Comparison of ENCODE assay signal across 23 cellular contexts in genomic region chr2:214604861-214605260, GRCh38.
DNase-seq lines count a peak whose midpoint lies in the region; ATAC-seq and TF ChIP-seq lines count a peak whose summit lies in the region.
"Had no signal": no experiment of that assay in that cellular context is flagged by ENCODE, and none has a peak within 500 bp of the region (broad histone marks: within the 10 kb centered on the region; RNA-seq: fewer than 3 reads in every experiment).

No MANE protein-coding gene starts in this region.

- no peak overlapping the region for H3K27ac Mint-ChIP-seq in activated CD4-positive, alpha-beta T cell treated with anti-CD3 and anti-CD28 coated beads for 36 hours
- H3K27ac Mint-ChIP-seq: activated naive CD8-positive, alpha-beta T cell treated with anti-CD3 and anti-CD28 coated beads for 36 hours; CD4-positive, CD25-positive, alpha-beta regulatory T cell; natural killer cell; T-helper 17 cell had no signal

- peaks cover 3% of the 10 kb centered on the region for H3K27me3 Mint-ChIP-seq in activated CD4-positive, alpha-beta T cell treated with anti-CD3 and anti-CD28 coated beads for 36 hours
- H3K27me3 Mint-ChIP-seq: activated naive CD8-positive, alpha-beta T cell treated with anti-CD3 and anti-CD28 coated beads for 36 hours; T-helper 17 cell had no signal

- no peaks in the 10 kb centered on the region for H3K36me3 ChIP-seq in SJSA1
- H3K36me3 ChIP-seq: heart left ventricle, vagina had no signal

- no peak overlapping the region for H3K4me3 Mint-ChIP-seq in activated CD4-positive, alpha-beta T cell treated with anti-CD3 and anti-CD28 coated beads for 36 hours
- H3K4me3 Mint-ChIP-seq: activated naive CD8-positive, alpha-beta T cell treated with anti-CD3 and anti-CD28 coated beads for 36 hours; CD4-positive, CD25-positive, alpha-beta regulatory T cell; natural killer cell; T-helper 17 cell had no signal

- H3K9me3 ChIP-seq in SJSA1 (replicated peaks) = no peaks in the 10 kb centered on the region; the same call in 1 of the 2 replicates
- H3K9me3 ChIP-seq: heart left ventricle, vagina had no signal

- H3K9me3 Mint-ChIP-seq in activated CD4-positive, alpha-beta T cell treated with anti-CD3 and anti-CD28 coated beads for 36 hours (ENCODE audit: low read depth) = no peaks in the 10 kb centered on the region
- H3K9me3 Mint-ChIP-seq: activated naive CD8-positive, alpha-beta T cell treated with anti-CD3 and anti-CD28 coated beads for 36 hours had no signal

- H3K4me3 ChIP-seq in SJSA1 (no peak overlapping the region), fibroblast of villous mesenchyme (ENCODE audit: low read depth, low read length) (no peak overlapping the region)
- H3K4me3 ChIP-seq: heart left ventricle, smooth muscle cell, vagina had no signal

- DNase-seq in GM03348 (ENCODE audit: low spot score) = peak; percentile 20
- DNase-seq in SJSA1 (ENCODE audit: low read depth in 1 of 2, low spot score in 2 of 2) = peak; percentile 43 to 92
- DNase-seq in fibroblast of villous mesenchyme (ENCODE audit: low read depth) = peak; percentile 23
- no peak for DNase-seq in activated CD4-positive, alpha-beta T cell treated with anti-CD3 and anti-CD28 coated beads for 36 hours
- no peak for DNase-seq in activated effector memory CD4-positive, alpha-beta T cell treated with Interleukin-2 at 50 U/mL for 16 hours
- no peak for DNase-seq in DMS153 treated with DMSO at 0.1 percent for 48 hours (lab: John Stamatoyannopoulos, UW; ENCODE audit: unreplicated experiment)
- DNase-seq: activated CD4-positive, CD25-positive, alpha-beta regulatory T cell; activated naive CD8-positive, alpha-beta T cell treated with anti-CD3 and anti-CD28 coated beads for 36 hours; CD4-positive, CD25-positive, alpha-beta regulatory T cell; DND-41; heart left ventricle; Karpas-422; natural killer cell; NCI-H1417; NCI-H526 treated with DMSO at 0.1 percent for 48 hours; posterior cingulate gyrus; SHP77; stimulated activated CD4-positive, alpha-beta T cell treated with anti-CD3 and anti-CD28 coated beads, Interleukin-4, amount 100 ng/mL, for 4 hours; T-helper 17 cell had no signal

- POLR2A ChIA-PET in activated CD4-positive, alpha-beta T cell treated with anti-CD3 and anti-CD28 coated beads for 36 hours (lab: Charles Lee) = no interaction called here

- intact Hi-C loops in activated CD4-positive, alpha-beta T cell treated with anti-CD3 and anti-CD28 coated beads for 36 hours (cut with DNase I, micrococcal nuclease) = no loop called here

- H3K4me1 ChIP-seq in SJSA1 (replicated peaks) = peaks cover 5% of the 10 kb centered on the region
- H3K4me1 ChIP-seq: heart left ventricle, vagina had no signal

- H3K36me3 Mint-ChIP-seq in activated CD4-positive, alpha-beta T cell treated with anti-CD3 and anti-CD28 coated beads for 36 hours (ENCODE audit: low read depth) = no peaks in the 10 kb centered on the region
- H3K36me3 Mint-ChIP-seq: activated naive CD8-positive, alpha-beta T cell treated with anti-CD3 and anti-CD28 coated beads for 36 hours; CD4-positive, CD25-positive, alpha-beta regulatory T cell; natural killer cell had no signal

- ATAC-seq in activated CD4-positive, alpha-beta T cell treated with anti-CD3 and anti-CD28 coated beads for 36 hours = no peak
- ATAC-seq in GM19023 (IDR thresholded peaks at IDR 0.05; ENCODE audit: unreplicated experiment) = no peak
- ATAC-seq: esophagus mucosa, heart left ventricle, natural killer cell, T-helper 17 cell had no signal

- H3K27ac ChIP-seq in SJSA1 = no peak overlapping the region
- H3K27ac ChIP-seq: heart left ventricle, vagina had no signal

- CTCF ChIA-PET in activated CD4-positive, alpha-beta T cell treated with anti-CD3 and anti-CD28 coated beads for 36 hours (lab: Charles Lee) = no interaction called here

- H3K4me1 Mint-ChIP-seq in activated CD4-positive, alpha-beta T cell treated with anti-CD3 and anti-CD28 coated beads for 36 hours = no peaks in the 10 kb centered on the region
- H3K4me1 Mint-ChIP-seq: activated naive CD8-positive, alpha-beta T cell treated with anti-CD3 and anti-CD28 coated beads for 36 hours; CD4-positive, CD25-positive, alpha-beta regulatory T cell; natural killer cell; T-helper 17 cell had no signal

- no peak for TF ChIP-seq CTCF in fibroblast of villous mesenchyme (IDR thresholded peaks at IDR 0.05; ENCODE audit: insufficient read depth, low read depth, low read length)

- H3K27me3 ChIP-seq in SJSA1 (replicated peaks) = no peaks in the 10 kb centered on the region
- H3K27me3 ChIP-seq: heart left ventricle, vagina had no signal

Comparison
In these comparisons a context has a peak if more than half of its experiments do, and no peak if none do; other contexts are left out.
1. DNase-seq: peak in GM03348 (single experiment), SJSA1 (2 of 2) and fibroblast of villous mesenchyme (single experiment); none in activated CD4-positive, alpha-beta T cell treated with anti-CD3 and anti-CD28 coated beads for 36 hours (single experiment), activated effector memory CD4-positive, alpha-beta T cell treated with Interleukin-2 at 50 U/mL for 16 hours (single experiment) and DMS153 treated with DMSO at 0.1 percent for 48 hours (single experiment).